In the genomic region with DNA sequence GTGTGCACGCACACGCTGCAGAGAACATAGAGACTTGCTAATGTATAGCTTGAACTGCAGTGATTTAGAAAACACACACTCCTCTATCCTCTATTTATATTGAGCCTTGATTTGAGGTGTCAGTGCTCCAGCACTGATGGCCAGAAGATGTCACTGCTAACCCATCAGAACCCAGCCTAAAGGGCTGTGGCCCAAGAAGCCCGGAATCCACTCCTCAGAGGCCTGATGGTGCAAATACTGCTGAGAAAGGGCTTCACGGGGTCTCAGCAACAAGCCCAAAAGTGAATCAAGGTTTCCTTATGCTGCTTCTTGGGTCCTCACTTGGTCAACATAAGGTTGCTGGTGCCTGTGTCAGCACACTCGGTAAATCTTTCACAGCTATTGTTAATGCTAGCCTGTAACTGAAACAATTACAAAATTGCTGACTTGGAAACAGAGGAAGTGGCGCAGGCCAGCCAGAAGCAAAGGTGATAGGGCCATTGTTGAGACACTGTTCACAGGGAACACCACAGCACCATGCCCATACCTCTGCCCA, we compare ENCODE assay signal across 8 cellular contexts.
DNase-seq lines count a peak whose midpoint lies in the region; ATAC-seq and TF ChIP-seq lines count a peak whose summit lies in the region.

No MANE protein-coding gene starts in this region.

- POLR2A ChIA-PET in RWPE1 (lab: Yijun Ruan, JAX; ENCODE audit: low non-redundant PET) = no interaction called here

- no peaks in the 10 kb centered on the region for H3K27me3 ChIP-seq in cardiac muscle cell
- no peaks in the 10 kb centered on the region for H3K27me3 ChIP-seq in prostate gland (replicated peaks; ENCODE audit: insufficient read depth)

- peaks cover 23% of the 10 kb centered on the region for H3K4me1 ChIP-seq in cardiac muscle cell (ENCODE audit: low read depth)
- H3K4me1 ChIP-seq in prostate gland (replicated peaks) = no peaks in the 10 kb centered on the region

- ATAC-seq in HG03571 (IDR thresholded peaks at IDR 0.05; ENCODE audit: unreplicated experiment) (peak; percentile 53), GM18519 (IDR thresholded peaks at IDR 0.05; ENCODE audit: low FRiP score, unreplicated experiment) (no peak), GM18511 (IDR thresholded peaks at IDR 0.05; ENCODE audit: unreplicated experiment) (no peak)

- H3K9me3 ChIP-seq in cardiac muscle cell (ENCODE audit: low read depth) (no peaks in the 10 kb centered on the region), prostate gland (no peaks in the 10 kb centered on the region)

- no peak for TF ChIP-seq POLR2A in prostate gland (IDR thresholded peaks at IDR 0.05)

- H3K36me3 ChIP-seq in cardiac muscle cell (peaks cover 34% of the 10 kb centered on the region), prostate gland (no peaks in the 10 kb centered on the region)

- intact Hi-C loops in prostate gland (cut with DNase I) = loop anchor here (5.0 kb wide), 2 partner anchors 68 to 442 kb away; no protein-coding TSS in a partner anchor

- H3K4me3 ChIP-seq in cardiac muscle cell (no peak overlapping the region), prostate gland (no peak overlapping the region)

- WGBS in prostate gland = 50% methylated on average over 6 of the region's 6 CpGs

- TF ChIP-seq CTCF in RWPE1 (conservative IDR thresholded peaks at IDR 0.05; ENCODE audit: low read depth) (peak; percentile 68), cardiac muscle cell (IDR thresholded peaks at IDR 0.05; ENCODE audit: low read depth, low read length) (peak; percentile 46), prostate gland (IDR thresholded peaks at IDR 0.05) (peak; percentile 24 to 82 (median 69))

- CTCF ChIA-PET in RWPE1 (lab: Yijun Ruan, JAX) = interaction anchor here (0.5 to 1.7 kb wide), 17 partner anchors 9 to 469 kb away, joined by 3 to 11 read pairs (median 4); no protein-coding TSS in a partner anchor

- H3K27ac ChIP-seq in RWPE1 (peak overlapping the region; percentile 41), cardiac muscle cell (no peak overlapping the region), prostate gland (no peak overlapping the region)

- peak; percentile 55 for DNase-seq in DMS153 (lab: John Stamatoyannopoulos, UW)
- peak; percentile 57 for DNase-seq in RWPE1 (ENCODE audit: low spot score)
- peak; percentile 8 for DNase-seq in activated naive CD8-positive, alpha-beta T cell treated with anti-CD3 and anti-CD28 coated beads, Interleukin-2, amount 50 U/mL, for 16 hours (ENCODE audit: low read depth, low spot score)
- DNase-seq in cardiac muscle cell (ENCODE audit: low read depth in 1 of 2, low spot score in 1 of 2) = peak; percentile 58 to 61
- DNase-seq in prostate gland (ENCODE audit: low spot score) = peak; percentile 52

Comparison
In these comparisons a context has a peak if more than half of its experiments do, and no peak if none do; other contexts are left out.
1. DNase-seq: peak in every context shown above with its lines; median percentile 60 in cardiac muscle cell; 57 in RWPE1; 55 in DMS153; 52 in prostate gland; 8 in activated naive CD8-positive, alpha-beta T cell treated with anti-CD3 and anti-CD28 coated beads, Interleukin-2, amount 50 U/mL, for 16 hours.